In genomic region chr19:35657904-35658700, GRCh38 we compare ENCODE assay signal across 15 cellular contexts. TPM values are rescaled to one million over a fixed set of nuclear protein-coding genes. Genes with fewer than 3 reads are reported as not detected.
DNase-seq lines count a peak whose midpoint lies in the region; ATAC-seq, FAIRE-seq and TF ChIP-seq lines count a peak whose summit lies in the region.
"Had no signal": no experiment of that assay in that cellular context is flagged by ENCODE, and none has a peak within 500 bp of the region (broad histone marks: within the 10 kb centered on the region; RNA-seq: fewer than 3 reads in every experiment).

No MANE protein-coding gene starts in this region.

- no peak overlapping the region for H3K9ac ChIP-seq in HepG2 (ENCODE audit: insufficient read depth, low read depth, low read length)
- H3K9ac ChIP-seq: parathyroid adenoma had no signal

- no peak overlapping the region for H2AFZ ChIP-seq in HepG2 (ENCODE audit: low read length)
- H2AFZ ChIP-seq: parathyroid adenoma had no signal

- WGBS in HepG2 (ENCODE audit: low lambda C conversion rate) = 85% methylated on average over 15 of the region's 15 CpGs
- WGBS in right lobe of liver (ENCODE audit: insufficient coverage, low coverage, low lambda C conversion rate, missing lambda C conversion rate) = 85% methylated on average over 11 of the region's 15 CpGs

- no peak overlapping the region for H3K4me3 Mint-ChIP-seq in type B pancreatic cell

- H3K9me3 Mint-ChIP-seq in type B pancreatic cell = no peaks in the 10 kb centered on the region

- POLR2A ChIA-PET in HepG2 (lab: Yijun Ruan, JAX) = interaction anchor here (2.1 kb wide), 1 partner anchor 10 kb away, joined by 8 read pairs; the partner anchor contains the start of gene COX6B1

- no peaks in the 10 kb centered on the region for H3K4me1 Mint-ChIP-seq in type B pancreatic cell (ENCODE audit: unreplicated experiment)

- DNase-seq in HepG2 (ENCODE audit: low spot score) (no peak), right lobe of liver (no peak), RKO (ENCODE audit: low spot score) (peak; percentile 50), epithelial cell of proximal tubule (ENCODE audit: low read depth) (no peak), type B pancreatic cell (ENCODE audit: extremely low spot score, unreplicated experiment) (no peak)
- DNase-seq: activated CD4-positive, alpha-beta T cell treated with anti-CD3 and anti-CD28 coated beads for 4 hours; central memory CD4-positive, alpha-beta T cell; mesenchymal stem cell had no signal

- TF ChIP-seq EP300 in HepG2 (IDR thresholded peaks at IDR 0.05; ENCODE audit: low read depth in 2 of 2, low read length in 2 of 2) = no peak
- no peak for TF ChIP-seq EP300 in HepG2 (CRISPR knock-in tag; IDR thresholded peaks at IDR 0.05; ENCODE audit: borderline replicate concordance)

- H3K36me3 Mint-ChIP-seq in type B pancreatic cell = peaks cover 29% of the 10 kb centered on the region

- ATAC-seq in HepG2 = peak; percentile 36; the same call in 1 of the 3 replicates
- no peak for ATAC-seq in right lobe of liver
- no peak for ATAC-seq in GM21390 (IDR thresholded peaks at IDR 0.05; ENCODE audit: unreplicated experiment)
- no peak for ATAC-seq in HG03520 (IDR thresholded peaks at IDR 0.05; ENCODE audit: unreplicated experiment)
- no peak for ATAC-seq in GM21786 (IDR thresholded peaks at IDR 0.05; ENCODE audit: unreplicated experiment)

- no peak for TF ChIP-seq POLR2A in HepG2 (IDR thresholded peaks at IDR 0.05; ENCODE audit: insufficient read depth in 1 of 2, low read depth in 2 of 2, low read length in 2 of 2)
- TF ChIP-seq POLR2A in right lobe of liver (IDR thresholded peaks at IDR 0.05) = no peak

- no peak overlapping the region for H3K27ac ChIP-seq in HepG2 (ENCODE audit: extremely low read length, insufficient read depth, low read length)
- H3K27ac ChIP-seq in right lobe of liver = no peak overlapping the region
- H3K27ac ChIP-seq: esophagus muscularis mucosa, parathyroid adenoma, vagina had no signal

- TF ChIP-seq CTCF in HepG2 (CRISPR knock-in tag; IDR thresholded peaks at IDR 0.05) (no peak), right lobe of liver (IDR thresholded peaks at IDR 0.05) (no peak), epithelial cell of proximal tubule (conservative IDR thresholded peaks at IDR 0.05; ENCODE audit: low read depth, low read length) (peak; percentile 25), type B pancreatic cell (conservative IDR thresholded peaks at IDR 0.05) (peak; percentile 42)

- in situ Hi-C loops in HepG2 (cut with HindIII; ENCODE audit: extremely low pct_ligation_motif_present, low pct_unique_long_range_greater_than_20kb) = no loop called here

- H3K4me3 ChIP-seq in HepG2 (replicated peaks in 1 of 3; ENCODE audit: insufficient read depth in 1 of 3, low read depth in 2 of 3, low read length in 3 of 3) (no peak overlapping the region), right lobe of liver (no peak overlapping the region), epithelial cell of proximal tubule (ENCODE audit: low read depth, low read length) (no peak overlapping the region)
- H3K4me3 ChIP-seq: esophagus muscularis mucosa, vagina had no signal

- no peak overlapping the region for H3K4me2 ChIP-seq in HepG2 (ENCODE audit: low read depth, low read length)

- no peak overlapping the region for H3K27ac Mint-ChIP-seq in type B pancreatic cell

- peaks cover 25% of the 10 kb centered on the region for H3K4me1 ChIP-seq in HepG2 (ENCODE audit: insufficient read depth, low read length)
- peaks cover 0 to 20% (median 8%) of the 10 kb centered on the region in 4 donors for H3K4me1 ChIP-seq in right lobe of liver
- H3K4me1 ChIP-seq: esophagus muscularis mucosa, parathyroid adenoma, vagina had no signal

- TF ChIP-seq RAD21 in HepG2 (CRISPR knock-in tag; IDR thresholded peaks at IDR 0.05) = no peak

- no peaks in the 10 kb centered on the region for H3K27me3 Mint-ChIP-seq in type B pancreatic cell

- H4K20me1 ChIP-seq in HepG2 (ENCODE audit: insufficient read depth, low read length) = no peaks in the 10 kb centered on the region

- H3K79me2 ChIP-seq in HepG2 (ENCODE audit: insufficient read depth, low read length) = no peaks in the 10 kb centered on the region
- H3K79me2 ChIP-seq: parathyroid adenoma had no signal

- H3K27me3 ChIP-seq in HepG2 (ENCODE audit: control insufficient read depth in 1 of 2, insufficient read depth in 2 of 2, low read length in 2 of 2) (no peaks in the 10 kb centered on the region), right lobe of liver (no peaks in the 10 kb centered on the region)
- H3K27me3 ChIP-seq: esophagus muscularis mucosa, vagina had no signal

- peak; percentile 66 for FAIRE-seq in HepG2 (lab: Jason Lieb, UNC)
- FAIRE-seq: G401.6 had no signal

- CTCF ChIA-PET in HepG2 (lab: Yijun Ruan, JAX; ENCODE audit: low intra/inter-chr PET ratio, low total read pairs) = no interaction called here

- peaks cover 15 to 34% of the 10 kb centered on the region in 2 experiments for H3K36me3 ChIP-seq in HepG2 (replicated peaks in 1 of 2; ENCODE audit: control insufficient read depth in 1 of 2, insufficient read depth in 2 of 2, low read length in 2 of 2)
- H3K36me3 ChIP-seq in right lobe of liver = peaks cover 10 to 60% (median 25%) of the 10 kb centered on the region in 4 donors

- no TSS peak for BruUV-seq in HepG2 (replicated peaks; lab: Mats Ljungman, UMichigan)

- H3K9me3 ChIP-seq in HepG2 (ENCODE audit: low read length) (no peaks in the 10 kb centered on the region), right lobe of liver (no peaks in the 10 kb centered on the region)
- H3K9me3 ChIP-seq: esophagus muscularis mucosa, vagina had no signal

- intact Hi-C loops in HepG2 (cut with micrococcal nuclease; ENCODE audit: unreplicated experiment) (no loop called here), right lobe of liver (cut with DNase I) (no loop called here)

RNA-seq across cellular contexts. Expression of gene UPK1A, which starts 8.2 kb away (rescaled TPM):
- total RNA-seq in HepG2 (2016; rRNA removed; fragmentation: Illumina TruSeq; extraction: Trizol) (not detected in 2 replicates), right lobe of liver (under 1 TPM in 1 of 6 experiments, not detected in 5; 0.27 TPM), epithelial cell of proximal tubule (not detected in 2 replicates), type B pancreatic cell (ENCODE audit: low replicate concordance) (4.4 and 5.1 TPM in 2 replicates)
- not detected in 2 replicates for total RNA-seq in HepG2 (2016; cell fraction: cytosol; rRNA removed; fragmentation: Illumina TruSeq; extraction: Trizol; ENCODE audit: low read depth)
- not detected in 2 replicates for total RNA-seq in HepG2 (2016; cell fraction: insoluble cytoplasmic fraction; rRNA removed; fragmentation: Illumina TruSeq; extraction: Trizol)
- total RNA-seq in HepG2 (2016; cell fraction: membrane; rRNA removed; fragmentation: Illumina TruSeq; extraction: Trizol) = not detected in 2 replicates
- total RNA-seq in HepG2 (2016; cell fraction: nucleus; rRNA removed; fragmentation: Illumina TruSeq; extraction: Trizol) = not detected in 2 replicates
- 2.5 and 2.9 TPM in 2 replicates for polyA plus RNA-seq in HepG2 (2011; rRNA removed)
- polyA plus RNA-seq in HepG2 (2011; cell fraction: cytosol; rRNA removed) = 2.3 and 3.1 TPM in 2 replicates
- polyA plus RNA-seq in HepG2 (2011; cell fraction: nucleus; rRNA removed) = 1.7 and 1.8 TPM in 2 replicates
- 0.93 and 1.7 TPM in 2 replicates for polyA plus RNA-seq in HepG2 (2012)
- 0.17 TPM in 1 of 2 replicates, not detected in the other for polyA plus RNA-seq in HepG2 (2016; cell fraction: cytosol; fragmentation: Illumina TruSeq; extraction: Trizol; ENCODE audit: low read depth)
- polyA plus RNA-seq in HepG2 (2016; cell fraction: insoluble cytoplasmic fraction; fragmentation: Illumina TruSeq; extraction: Trizol; ENCODE audit: low read depth) = 0.20 TPM in 1 of 2 replicates, not detected in the other
- 0.14 TPM in 1 of 2 replicates, not detected in the other for polyA plus RNA-seq in HepG2 (2016; cell fraction: membrane; fragmentation: Illumina TruSeq; extraction: Trizol; ENCODE audit: low read depth)
- not detected in 2 replicates for polyA plus RNA-seq in HepG2 (2016; cell fraction: nucleus; fragmentation: Illumina TruSeq; extraction: Trizol; ENCODE audit: insufficient read depth, low read depth)
- polyA minus RNA-seq in HepG2 (2011; rRNA and poly(A)+ RNA removed; ENCODE audit: low replicate concordance) = 0.30 and 1.3 TPM in 2 replicates
- polyA minus RNA-seq in HepG2 (2011; cell fraction: cytosol; rRNA and poly(A)+ RNA removed) = 0.88 and 0.89 TPM in 2 replicates
- 0.39 TPM in 1 of 2 replicates, not detected in the other for polyA minus RNA-seq in HepG2 (2011; cell fraction: nucleus; rRNA and poly(A)+ RNA removed)
- total RNA-seq: esophagus muscularis mucosa had no signal

RNA-seq across cellular contexts. Expression of gene COX6B1, which starts 10.0 kb away (rescaled TPM):
- total RNA-seq in HepG2 (2016; rRNA removed; fragmentation: Illumina TruSeq; extraction: Trizol) (487 and 598 TPM in 2 replicates), right lobe of liver (100 to 1,000 TPM; 189 to 697 (median 228) TPM), epithelial cell of proximal tubule (496 and 575 TPM in 2 replicates), type B pancreatic cell (ENCODE audit: low replicate concordance) (408 and 544 TPM in 2 replicates)
- 218 and 283 TPM in 2 replicates for total RNA-seq in HepG2 (2016; cell fraction: cytosol; rRNA removed; fragmentation: Illumina TruSeq; extraction: Trizol; ENCODE audit: low read depth)
- total RNA-seq in HepG2 (2016; cell fraction: insoluble cytoplasmic fraction; rRNA removed; fragmentation: Illumina TruSeq; extraction: Trizol) = 483 and 617 TPM in 2 replicates
- total RNA-seq in HepG2 (2016; cell fraction: membrane; rRNA removed; fragmentation: Illumina TruSeq; extraction: Trizol) = 247 and 299 TPM in 2 replicates
- total RNA-seq in HepG2 (2016; cell fraction: nucleus; rRNA removed; fragmentation: Illumina TruSeq; extraction: Trizol) = 178 and 186 TPM in 2 replicates
- 469 and 481 TPM in 2 replicates for polyA plus RNA-seq in HepG2 (2011; rRNA removed)
- polyA plus RNA-seq in HepG2 (2011; cell fraction: cytosol; rRNA removed) = 584 and 686 TPM in 2 replicates
- 208 and 220 TPM in 2 replicates for polyA plus RNA-seq in HepG2 (2011; cell fraction: nucleus; rRNA removed)
- 383 and 386 TPM in 2 replicates for polyA plus RNA-seq in HepG2 (2012)
- 249 and 303 TPM in 2 replicates for polyA plus RNA-seq in HepG2 (2016; cell fraction: cytosol; fragmentation: Illumina TruSeq; extraction: Trizol; ENCODE audit: low read depth)
- 687 and 740 TPM in 2 replicates for polyA plus RNA-seq in HepG2 (2016; cell fraction: insoluble cytoplasmic fraction; fragmentation: Illumina TruSeq; extraction: Trizol; ENCODE audit: low read depth)
- polyA plus RNA-seq in HepG2 (2016; cell fraction: membrane; fragmentation: Illumina TruSeq; extraction: Trizol; ENCODE audit: low read depth) = 255 and 294 TPM in 2 replicates
- polyA plus RNA-seq in HepG2 (2016; cell fraction: nucleus; fragmentation: Illumina TruSeq; extraction: Trizol; ENCODE audit: insufficient read depth, low read depth) = 319 and 339 TPM in 2 replicates
- 521 and 803 TPM in 2 replicates for polyA minus RNA-seq in HepG2 (2011; rRNA and poly(A)+ RNA removed; ENCODE audit: low replicate concordance)
- 131 and 134 TPM in 2 replicates for polyA minus RNA-seq in HepG2 (2011; cell fraction: cytosol; rRNA and poly(A)+ RNA removed)
- polyA minus RNA-seq in HepG2 (2011; cell fraction: nucleus; rRNA and poly(A)+ RNA removed) = 44.8 and 54.5 TPM in 2 replicates

RNA-seq across cellular contexts. Expression of gene ETV2, which starts 16.6 kb away (rescaled TPM):
- total RNA-seq in HepG2 (2016; rRNA removed; fragmentation: Illumina TruSeq; extraction: Trizol) (0.20 and 0.46 TPM in 2 replicates), right lobe of liver (1 to 10 TPM in 1 of 6 experiments, under 1 TPM in 3, not detected in 2; 0.38 to 1.2 (median 0.57) TPM), epithelial cell of proximal tubule (0.35 TPM in 1 of 2 replicates, not detected in the other), type B pancreatic cell (ENCODE audit: low replicate concordance) (1.1 TPM in 2 replicates)
- 0.40 and 0.71 TPM in 2 replicates for total RNA-seq in HepG2 (2016; cell fraction: cytosol; rRNA removed; fragmentation: Illumina TruSeq; extraction: Trizol; ENCODE audit: low read depth)
- total RNA-seq in HepG2 (2016; cell fraction: insoluble cytoplasmic fraction; rRNA removed; fragmentation: Illumina TruSeq; extraction: Trizol) = 0.52 and 0.63 TPM in 2 replicates
- total RNA-seq in HepG2 (2016; cell fraction: membrane; rRNA removed; fragmentation: Illumina TruSeq; extraction: Trizol) = 0.43 and 1.0 TPM in 2 replicates
- total RNA-seq in HepG2 (2016; cell fraction: nucleus; rRNA removed; fragmentation: Illumina TruSeq; extraction: Trizol) = 0.60 TPM in 1 of 2 replicates, not detected in the other
- 0.07 and 0.18 TPM in 2 replicates for polyA plus RNA-seq in HepG2 (2011; rRNA removed)
- polyA plus RNA-seq in HepG2 (2011; cell fraction: cytosol; rRNA removed) = 0.19 and 0.35 TPM in 2 replicates
- polyA plus RNA-seq in HepG2 (2011; cell fraction: nucleus; rRNA removed) = not detected in 2 replicates
- polyA plus RNA-seq in HepG2 (2012) = 0.21 TPM in 1 of 2 replicates, not detected in the other
- 2.2 and 2.4 TPM in 2 replicates for polyA plus RNA-seq in HepG2 (2016; cell fraction: cytosol; fragmentation: Illumina TruSeq; extraction: Trizol; ENCODE audit: low read depth)
- 0.93 and 1.0 TPM in 2 replicates for polyA plus RNA-seq in HepG2 (2016; cell fraction: insoluble cytoplasmic fraction; fragmentation: Illumina TruSeq; extraction: Trizol; ENCODE audit: low read depth)
- 1.2 and 1.8 TPM in 2 replicates for polyA plus RNA-seq in HepG2 (2016; cell fraction: membrane; fragmentation: Illumina TruSeq; extraction: Trizol; ENCODE audit: low read depth)
- polyA plus RNA-seq in HepG2 (2016; cell fraction: nucleus; fragmentation: Illumina TruSeq; extraction: Trizol; ENCODE audit: insufficient read depth, low read depth) = 1.2 TPM in 1 of 2 replicates, not detected in the other
- 0.18 TPM in 1 of 2 replicates, not detected in the other for polyA minus RNA-seq in HepG2 (2011; rRNA and poly(A)+ RNA removed; ENCODE audit: low replicate concordance)
- not detected in 2 replicates for polyA minus RNA-seq in HepG2 (2011; cell fraction: cytosol; rRNA and poly(A)+ RNA removed)
- polyA minus RNA-seq in HepG2 (2011; cell fraction: nucleus; rRNA and poly(A)+ RNA removed) = not detected in 2 replicates
- total RNA-seq: vagina had no signal

RNA-seq across cellular contexts. Expression of gene RBM42, which starts 29.3 kb away (rescaled TPM):
- total RNA-seq in HepG2 (2016; rRNA removed; fragmentation: Illumina TruSeq; extraction: Trizol) (49.7 and 55.3 TPM in 2 replicates), right lobe of liver (10 to 100 TPM; 27.8 to 46.5 (median 31.0) TPM), epithelial cell of proximal tubule (114 and 116 TPM in 2 replicates), type B pancreatic cell (ENCODE audit: low replicate concordance) (79.6 and 84.9 TPM in 2 replicates)
- 6.0 and 6.9 TPM in 2 replicates for total RNA-seq in HepG2 (2016; cell fraction: cytosol; rRNA removed; fragmentation: Illumina TruSeq; extraction: Trizol; ENCODE audit: low read depth)
- total RNA-seq in HepG2 (2016; cell fraction: insoluble cytoplasmic fraction; rRNA removed; fragmentation: Illumina TruSeq; extraction: Trizol) = 47.3 and 54.7 TPM in 2 replicates
- 14.0 and 14.6 TPM in 2 replicates for total RNA-seq in HepG2 (2016; cell fraction: membrane; rRNA removed; fragmentation: Illumina TruSeq; extraction: Trizol)
- total RNA-seq in HepG2 (2016; cell fraction: nucleus; rRNA removed; fragmentation: Illumina TruSeq; extraction: Trizol) = 19.2 and 23.6 TPM in 2 replicates
- polyA plus RNA-seq in HepG2 (2011; rRNA removed) = 27.2 and 30.6 TPM in 2 replicates
- 31.2 and 46.3 TPM in 2 replicates for polyA plus RNA-seq in HepG2 (2011; cell fraction: cytosol; rRNA removed)
- polyA plus RNA-seq in HepG2 (2011; cell fraction: nucleus; rRNA removed) = 22.3 and 22.9 TPM in 2 replicates
- polyA plus RNA-seq in HepG2 (2012) = 29.6 and 31.8 TPM in 2 replicates
- polyA plus RNA-seq in HepG2 (2016; cell fraction: cytosol; fragmentation: Illumina TruSeq; extraction: Trizol; ENCODE audit: low read depth) = 8.2 TPM in 2 replicates
- 57.8 and 72.2 TPM in 2 replicates for polyA plus RNA-seq in HepG2 (2016; cell fraction: insoluble cytoplasmic fraction; fragmentation: Illumina TruSeq; extraction: Trizol; ENCODE audit: low read depth)
- polyA plus RNA-seq in HepG2 (2016; cell fraction: membrane; fragmentation: Illumina TruSeq; extraction: Trizol; ENCODE audit: low read depth) = 10.1 and 13.3 TPM in 2 replicates
- polyA plus RNA-seq in HepG2 (2016; cell fraction: nucleus; fragmentation: Illumina TruSeq; extraction: Trizol; ENCODE audit: insufficient read depth, low read depth) = 40.6 and 42.2 TPM in 2 replicates
- 29.9 and 44.8 TPM in 2 replicates for polyA minus RNA-seq in HepG2 (2011; rRNA and poly(A)+ RNA removed; ENCODE audit: low replicate concordance)
- 18.9 and 20.0 TPM in 2 replicates for polyA minus RNA-seq in HepG2 (2011; cell fraction: cytosol; rRNA and poly(A)+ RNA removed)
- polyA minus RNA-seq in HepG2 (2011; cell fraction: nucleus; rRNA and poly(A)+ RNA removed) = 4.8 and 6.1 TPM in 2 replicates

RNA-seq across cellular contexts. Expression of gene HAUS5, which starts 45.6 kb away (rescaled TPM):
- total RNA-seq in HepG2 (2016; rRNA removed; fragmentation: Illumina TruSeq; extraction: Trizol) (9.2 and 17.7 TPM in 2 replicates), right lobe of liver (1 to 10 TPM; 3.7 to 6.1 (median 4.4) TPM), epithelial cell of proximal tubule (19.2 and 19.7 TPM in 2 replicates), type B pancreatic cell (ENCODE audit: low replicate concordance) (19.5 and 42.6 TPM in 2 replicates)
- total RNA-seq in HepG2 (2016; cell fraction: cytosol; rRNA removed; fragmentation: Illumina TruSeq; extraction: Trizol; ENCODE audit: low read depth) = 1.0 and 1.2 TPM in 2 replicates
- total RNA-seq in HepG2 (2016; cell fraction: insoluble cytoplasmic fraction; rRNA removed; fragmentation: Illumina TruSeq; extraction: Trizol) = 8.0 and 19.2 TPM in 2 replicates
- total RNA-seq in HepG2 (2016; cell fraction: membrane; rRNA removed; fragmentation: Illumina TruSeq; extraction: Trizol) = 2.8 and 3.4 TPM in 2 replicates
- total RNA-seq in HepG2 (2016; cell fraction: nucleus; rRNA removed; fragmentation: Illumina TruSeq; extraction: Trizol) = 21.5 and 24.6 TPM in 2 replicates
- polyA plus RNA-seq in HepG2 (2011; rRNA removed) = 10.3 and 11.1 TPM in 2 replicates
- 2.0 and 4.0 TPM in 2 replicates for polyA plus RNA-seq in HepG2 (2011; cell fraction: cytosol; rRNA removed)
- polyA plus RNA-seq in HepG2 (2011; cell fraction: nucleus; rRNA removed) = 106 and 171 TPM in 2 replicates
- polyA plus RNA-seq in HepG2 (2012) = 8.5 and 13.3 TPM in 2 replicates
- polyA plus RNA-seq in HepG2 (2016; cell fraction: cytosol; fragmentation: Illumina TruSeq; extraction: Trizol; ENCODE audit: low read depth) = 1.4 and 1.5 TPM in 2 replicates
- polyA plus RNA-seq in HepG2 (2016; cell fraction: insoluble cytoplasmic fraction; fragmentation: Illumina TruSeq; extraction: Trizol; ENCODE audit: low read depth) = 10.5 and 11.3 TPM in 2 replicates
- polyA plus RNA-seq in HepG2 (2016; cell fraction: membrane; fragmentation: Illumina TruSeq; extraction: Trizol; ENCODE audit: low read depth) = 3.2 and 3.7 TPM in 2 replicates
- 82.3 and 83.1 TPM in 2 replicates for polyA plus RNA-seq in HepG2 (2016; cell fraction: nucleus; fragmentation: Illumina TruSeq; extraction: Trizol; ENCODE audit: insufficient read depth, low read depth)
- 4.9 and 17.6 TPM in 2 replicates for polyA minus RNA-seq in HepG2 (2011; rRNA and poly(A)+ RNA removed; ENCODE audit: low replicate concordance)
- 2.4 and 3.0 TPM in 2 replicates for polyA minus RNA-seq in HepG2 (2011; cell fraction: cytosol; rRNA and poly(A)+ RNA removed)
- 11.8 and 13.6 TPM in 2 replicates for polyA minus RNA-seq in HepG2 (2011; cell fraction: nucleus; rRNA and poly(A)+ RNA removed)

Comparison
In these comparisons a context has a peak if more than half of its experiments do, and no peak if none do; other contexts are left out.
1. CTCF ChIP-seq: peak in epithelial cell of proximal tubule (single experiment) and type B pancreatic cell (single experiment); none in HepG2 (single experiment) and right lobe of liver (0 of 4).